2 cellular contexts compared by ENCODE assay signal in the genomic region with DNA sequence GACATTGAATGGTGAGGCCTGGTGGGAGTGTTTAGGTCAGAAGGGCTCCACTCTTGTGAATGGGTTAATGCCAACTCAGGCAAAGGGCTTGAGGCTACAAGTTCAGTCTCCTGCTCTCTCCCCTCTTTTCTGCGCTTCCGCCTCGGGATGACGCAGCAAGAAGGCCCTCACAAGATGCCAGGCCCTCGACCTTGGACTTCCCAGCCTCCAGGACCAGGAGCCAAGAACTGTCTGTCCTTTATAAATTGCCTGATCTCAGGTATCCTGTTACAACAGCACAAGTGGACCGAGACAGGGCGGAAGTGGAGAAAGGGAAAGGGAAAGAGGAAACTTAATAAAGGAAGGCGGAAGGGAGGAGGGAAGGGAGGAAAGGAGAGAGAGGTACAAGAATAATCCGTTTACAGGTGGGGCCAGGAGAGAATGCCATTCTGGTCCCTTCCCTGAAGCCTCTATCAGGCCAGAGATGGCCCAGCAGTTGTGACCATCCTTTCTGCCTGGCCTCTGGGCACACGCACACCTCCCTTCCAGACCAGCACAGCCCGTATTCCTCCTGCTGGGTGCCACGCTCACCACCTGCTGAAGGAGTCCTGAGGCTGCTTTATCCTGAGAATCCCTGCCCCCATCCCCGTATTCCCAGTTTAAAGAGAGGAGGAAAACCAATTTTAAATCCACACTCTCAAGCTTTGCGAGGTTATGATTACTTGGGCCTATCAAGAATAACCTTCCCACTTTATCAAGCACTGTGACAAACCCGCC.
TF ChIP-seq lines count a peak whose summit lies in the region.

No MANE protein-coding gene starts in this region.

TF ChIP-seq in GM12891, 5 proteins besides CTCF, POLR2A, EP300 and RAD21:
- no peak for TF ChIP-seq TAF1 (IDR thresholded peaks at IDR 0.05; ENCODE audit: low read depth, low read length)
- peak; percentile 39; the same call in 1 of the 2 replicates for TF ChIP-seq POLR2AphosphoS5 (IDR thresholded peaks at IDR 0.05; ENCODE audit: low read depth, low read length)
- TF ChIP-seq SPI1 (IDR thresholded peaks at IDR 0.05; ENCODE audit: low read depth, low read length): no peak
- no peak for TF ChIP-seq PAX5 (IDR thresholded peaks at IDR 0.05; ENCODE audit: insufficient read depth, low read length, severe bottlenecking)
- TF ChIP-seq POU2F2 (IDR thresholded peaks at IDR 0.05; ENCODE audit: low read depth, low read length): no peak

TF ChIP-seq in GM12878, 131 proteins besides CTCF, POLR2A, EP300 and RAD21:
- TF ChIP-seq, protein P1, sequence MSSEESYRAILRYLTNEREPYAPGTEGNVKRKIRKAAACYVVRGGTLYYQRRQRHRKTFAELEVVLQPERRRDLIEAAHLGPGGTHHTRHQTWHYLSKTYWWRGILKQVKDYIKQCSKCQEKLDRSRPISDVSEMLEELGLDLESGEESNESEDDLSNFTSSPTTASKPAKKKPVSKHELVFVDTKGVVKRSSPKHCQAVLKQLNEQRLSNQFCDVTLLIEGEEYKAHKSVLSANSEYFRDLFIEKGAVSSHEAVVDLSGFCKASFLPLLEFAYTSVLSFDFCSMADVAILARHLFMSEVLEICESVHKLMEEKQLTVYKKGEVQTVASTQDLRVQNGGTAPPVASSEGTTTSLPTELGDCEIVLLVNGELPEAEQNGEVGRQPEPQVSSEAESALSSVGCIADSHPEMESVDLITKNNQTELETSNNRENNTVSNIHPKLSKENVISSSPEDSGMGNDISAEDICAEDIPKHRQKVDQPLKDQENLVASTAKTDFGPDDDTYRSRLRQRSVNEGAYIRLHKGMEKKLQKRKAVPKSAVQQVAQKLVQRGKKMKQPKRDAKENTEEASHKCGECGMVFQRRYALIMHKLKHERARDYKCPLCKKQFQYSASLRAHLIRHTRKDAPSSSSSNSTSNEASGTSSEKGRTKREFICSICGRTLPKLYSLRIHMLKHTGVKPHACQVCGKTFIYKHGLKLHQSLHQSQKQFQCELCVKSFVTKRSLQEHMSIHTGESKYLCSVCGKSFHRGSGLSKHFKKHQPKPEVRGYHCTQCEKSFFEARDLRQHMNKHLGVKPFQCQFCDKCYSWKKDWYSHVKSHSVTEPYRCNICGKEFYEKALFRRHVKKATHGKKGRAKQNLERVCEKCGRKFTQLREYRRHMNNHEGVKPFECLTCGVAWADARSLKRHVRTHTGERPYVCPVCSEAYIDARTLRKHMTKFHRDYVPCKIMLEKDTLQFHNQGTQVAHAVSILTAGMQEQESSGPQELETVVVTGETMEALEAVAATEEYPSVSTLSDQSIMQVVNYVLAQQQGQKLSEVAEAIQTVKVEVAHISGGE (CRISPR knock-in tag; IDR thresholded peaks at IDR 0.05): no peak
- TF ChIP-seq BHLHE40 (IDR thresholded peaks at IDR 0.05; ENCODE audit: borderline replicate concordance in 1 of 2, low read depth in 2 of 2, low read length in 1 of 2) (no peak), POLR2AphosphoS2 (IDR thresholded peaks at IDR 0.05; ENCODE audit: low read depth, low read length) (no peak), JUND (IDR thresholded peaks at IDR 0.05; ENCODE audit: low read depth, low read length) (no peak), SMC3 (IDR thresholded peaks at IDR 0.05; ENCODE audit: borderline replicate concordance, low read length) (no peak), MXI1 (IDR thresholded peaks at IDR 0.05; ENCODE audit: low read depth, low read length) (no peak), KDM1A (IDR thresholded peaks at IDR 0.05; ENCODE audit: borderline replicate concordance) (no peak), ESRRA (IDR thresholded peaks at IDR 0.05; ENCODE audit: low read length) (no peak), CHD1 (IDR thresholded peaks at IDR 0.05; ENCODE audit: low read depth, low read length) (no peak), SMARCA5 (IDR thresholded peaks at IDR 0.05) (no peak), HDGF (IDR thresholded peaks at IDR 0.05) (no peak), JUNB (IDR thresholded peaks at IDR 0.05) (no peak), ZSCAN29 (IDR thresholded peaks at IDR 0.05) (no peak), ASH2L (IDR thresholded peaks at IDR 0.05; ENCODE audit: borderline replicate concordance, low read depth) (no peak), FOS (IDR thresholded peaks at IDR 0.05; ENCODE audit: borderline replicate concordance, extremely low read depth, insufficient read length) (no peak), SREBF2 (IDR thresholded peaks at IDR 0.05; ENCODE audit: low read length) (no peak), RBBP5 (conservative IDR thresholded peaks at IDR 0.05) (no peak), BCL11A (IDR thresholded peaks at IDR 0.05; ENCODE audit: low read depth, low read length) (no peak), TCF7 (IDR thresholded peaks at IDR 0.05; ENCODE audit: borderline replicate concordance) (no peak)
- TF ChIP-seq, protein P2, sequence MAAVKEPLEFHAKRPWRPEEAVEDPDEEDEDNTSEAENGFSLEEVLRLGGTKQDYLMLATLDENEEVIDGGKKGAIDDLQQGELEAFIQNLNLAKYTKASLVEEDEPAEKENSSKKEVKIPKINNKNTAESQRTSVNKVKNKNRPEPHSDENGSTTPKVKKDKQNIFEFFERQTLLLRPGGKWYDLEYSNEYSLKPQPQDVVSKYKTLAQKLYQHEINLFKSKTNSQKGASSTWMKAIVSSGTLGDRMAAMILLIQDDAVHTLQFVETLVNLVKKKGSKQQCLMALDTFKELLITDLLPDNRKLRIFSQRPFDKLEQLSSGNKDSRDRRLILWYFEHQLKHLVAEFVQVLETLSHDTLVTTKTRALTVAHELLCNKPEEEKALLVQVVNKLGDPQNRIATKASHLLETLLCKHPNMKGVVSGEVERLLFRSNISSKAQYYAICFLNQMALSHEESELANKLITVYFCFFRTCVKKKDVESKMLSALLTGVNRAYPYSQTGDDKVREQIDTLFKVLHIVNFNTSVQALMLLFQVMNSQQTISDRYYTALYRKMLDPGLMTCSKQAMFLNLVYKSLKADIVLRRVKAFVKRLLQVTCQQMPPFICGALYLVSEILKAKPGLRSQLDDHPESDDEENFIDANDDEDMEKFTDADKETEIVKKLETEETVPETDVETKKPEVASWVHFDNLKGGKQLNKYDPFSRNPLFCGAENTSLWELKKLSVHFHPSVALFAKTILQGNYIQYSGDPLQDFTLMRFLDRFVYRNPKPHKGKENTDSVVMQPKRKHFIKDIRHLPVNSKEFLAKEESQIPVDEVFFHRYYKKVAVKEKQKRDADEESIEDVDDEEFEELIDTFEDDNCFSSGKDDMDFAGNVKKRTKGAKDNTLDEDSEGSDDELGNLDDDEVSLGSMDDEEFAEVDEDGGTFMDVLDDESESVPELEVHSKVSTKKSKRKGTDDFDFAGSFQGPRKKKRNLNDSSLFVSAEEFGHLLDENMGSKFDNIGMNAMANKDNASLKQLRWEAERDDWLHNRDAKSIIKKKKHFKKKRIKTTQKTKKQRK (IDR thresholded peaks at IDR 0.05; ENCODE audit: low read depth, low read length): no peak
